8 cellular contexts compared by ENCODE assay signal in the genomic region with DNA sequence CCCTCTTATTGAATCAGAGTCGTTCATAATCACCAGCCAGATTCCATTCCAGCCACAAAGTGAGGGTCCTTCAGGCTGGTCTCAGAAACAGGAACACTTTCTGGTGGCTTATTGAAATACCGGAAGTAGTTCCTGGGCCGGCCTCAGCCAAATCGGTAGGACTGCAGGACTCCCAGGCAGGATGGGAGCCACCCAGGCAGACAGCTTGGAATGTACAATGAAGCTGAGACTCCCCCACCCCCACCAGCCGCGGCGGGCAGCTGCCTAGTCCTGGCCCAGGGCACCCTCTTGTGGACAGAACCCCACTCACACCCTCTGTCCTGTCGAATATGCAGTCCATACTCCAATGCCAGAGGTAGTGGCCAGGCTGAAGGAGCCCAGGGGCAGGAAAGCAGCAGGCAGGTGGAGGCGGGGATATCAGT. TPM values are rescaled to one million over a fixed set of nuclear protein-coding genes. Genes with fewer than 3 reads are reported as not detected.
DNase-seq lines count a peak whose midpoint lies in the region; ATAC-seq and TF ChIP-seq lines count a peak whose summit lies in the region.

No MANE protein-coding gene starts in this region.

- H3K4me3 ChIP-seq in DOHH2 (ENCODE audit: low read length): no peak overlapping the region
- H3K4me3 ChIP-seq in WI38 (ENCODE audit: low read depth, low read length): no peak overlapping the region
- H3K4me3 ChIP-seq in breast epithelium: no peak overlapping the region

- no peaks in the 10 kb centered on the region for H3K79me2 ChIP-seq in DOHH2 (ENCODE audit: control insufficient read depth, low read length)

- TF ChIP-seq POLR2A in breast epithelium (IDR thresholded peaks at IDR 0.05): no peak

- H3K4me1 ChIP-seq in DOHH2 (ENCODE audit: control insufficient read depth, low read length) (peaks cover 23% of the 10 kb centered on the region), breast epithelium (no peaks in the 10 kb centered on the region)

- no peaks in the 10 kb centered on the region for H3K9me2 ChIP-seq in DOHH2 (replicated peaks; ENCODE audit: control insufficient read depth, low read length)

- H3K36me3 ChIP-seq in DOHH2 (ENCODE audit: control insufficient read depth, low read length) (peaks cover 24% of the 10 kb centered on the region), breast epithelium (no peaks in the 10 kb centered on the region)

- H3K27ac ChIP-seq in DOHH2 (ENCODE audit: low read depth, low read length): no peak overlapping the region
- no peak overlapping the region for H3K27ac ChIP-seq in breast epithelium

- peak; percentile 62 for TF ChIP-seq CTCF in DOHH2 (IDR thresholded peaks at IDR 0.05; ENCODE audit: low read depth, low read length, poor library complexity, severe bottlenecking)
- TF ChIP-seq CTCF in WI38 (IDR thresholded peaks at IDR 0.05; ENCODE audit: low read depth, low read length): peak; percentile 87
- peak; percentile 49 to 92 (median 92) for TF ChIP-seq CTCF in breast epithelium (IDR thresholded peaks at IDR 0.05)

- H3K4me2 ChIP-seq in DOHH2 (ENCODE audit: low read length): 0 out of 2 replicates have a peak overlapping the region, but pooled peaks have one; percentile 19

- H3K27me3 ChIP-seq in DOHH2 (ENCODE audit: control insufficient read depth, low read length): peaks cover under 1% of the 10 kb centered on the region; the same call in 1 of the 2 replicates
- H3K27me3 ChIP-seq in breast epithelium: no peaks in the 10 kb centered on the region

- no peaks in the 10 kb centered on the region for H4K20me1 ChIP-seq in DOHH2 (ENCODE audit: control insufficient read depth, insufficient read depth, low read depth, low read length)

- peak; percentile 63 for ATAC-seq in HG02870 (IDR thresholded peaks at IDR 0.05; ENCODE audit: unreplicated experiment)
- ATAC-seq in GM21717 (IDR thresholded peaks at IDR 0.05; ENCODE audit: unreplicated experiment): no peak

- H3F3A ChIP-seq in DOHH2 (ENCODE audit: control insufficient read depth, insufficient read depth): peaks cover 8% of the 10 kb centered on the region; the same call in 1 of the 2 replicates

- DNase-seq in NCI-H2227 treated with DMSO at 0.1 percent for 48 hours (lab: John Stamatoyannopoulos, UW) (peak; percentile 85), breast epithelium (ENCODE audit: low spot score in 2 of 2) (peak; percentile 88 to 89), iris pigment epithelial cell (ENCODE audit: low read depth) (peak; percentile 88)
- peak; percentile 87 for DNase-seq in stimulated activated CD4-positive, alpha-beta T cell treated with anti-CD3 and anti-CD28 coated beads, Interleukin-15, amount 100 ng/mL, for 24 hours

- intact Hi-C loops in breast epithelium (cut with DNase I; ENCODE audit: low total_unique reads): loop anchor here (5.0 kb wide), 1 partner anchor 80 kb away; no protein-coding TSS in a partner anchor

- H3K9me3 ChIP-seq in DOHH2 (ENCODE audit: control insufficient read depth, insufficient read depth, low read length) (no peaks in the 10 kb centered on the region), breast epithelium (no peaks in the 10 kb centered on the region)

RNA-seq across cellular contexts. Expression of a gene that starts 43.8 kb away (rescaled TPM):
- 10 to 100 TPM; 26.7 to 75.8 (median 36.1) TPM for total RNA-seq in breast epithelium

RNA-seq across cellular contexts. Expression of a gene that starts 53.3 kb away (rescaled TPM):
- 10 to 100 TPM; 15.7 to 20.6 (median 18.4) TPM for total RNA-seq in breast epithelium
